15 cellular contexts compared by ENCODE assay signal in the genomic region with DNA sequence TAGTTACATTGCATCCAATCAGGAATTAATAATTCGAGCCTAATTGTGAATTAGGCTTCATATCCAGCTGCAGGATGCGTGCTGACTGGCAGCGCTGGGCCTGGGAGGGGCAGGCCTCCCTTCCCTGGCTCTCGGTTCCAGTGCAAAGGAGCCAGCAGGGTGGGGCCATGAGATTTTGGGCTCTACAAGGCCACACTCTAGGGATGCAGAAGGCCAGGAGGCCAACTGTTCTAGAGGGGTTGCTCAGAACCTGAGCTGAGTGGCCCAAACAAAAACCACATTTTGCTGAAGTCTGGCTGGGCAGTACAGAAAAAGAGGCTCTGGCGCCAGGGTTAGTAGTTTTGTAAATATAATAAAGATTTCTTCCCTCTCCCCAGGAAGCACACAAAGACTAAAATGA.
DNase-seq lines count a peak whose midpoint lies in the region; ATAC-seq and TF ChIP-seq lines count a peak whose summit lies in the region.
"Had no signal": no experiment of that assay in that cellular context is flagged by ENCODE, and none has a peak within 500 bp of the region (broad histone marks: within the 10 kb centered on the region; RNA-seq: fewer than 3 reads in every experiment).

No MANE protein-coding gene starts in this region.

- no peak overlapping the region for H2BK15ac ChIP-seq in mesenchymal stem cell (ENCODE audit: low read depth, poor library complexity, severe bottlenecking)

- H3K4me1 Mint-ChIP-seq in chondrocyte (ENCODE audit: low read depth): peaks cover 7% of the 10 kb centered on the region
- H3K4me1 Mint-ChIP-seq: CD4-positive, CD25-positive, alpha-beta regulatory T cell; H9 had no signal

- H2AK5ac ChIP-seq in mesenchymal stem cell (ENCODE audit: low read length, severe bottlenecking): no peak overlapping the region

- H3K23ac ChIP-seq in mesenchymal stem cell (ENCODE audit: low read length in 2 of 2): no peak overlapping the region

- peaks cover 4% of the 10 kb centered on the region for H3K4me1 ChIP-seq in mesenchymal stem cell (ENCODE audit: control insufficient read depth, insufficient read depth, low read depth, low read length)

- no peak overlapping the region for H3K18ac ChIP-seq in mesenchymal stem cell (ENCODE audit: low read depth in 1 of 2, low read length in 2 of 2)

- no peak overlapping the region for H3K4me3 ChIP-seq in mesenchymal stem cell (ENCODE audit: insufficient read depth in 1 of 2, low read depth in 1 of 2, low read length in 2 of 2)
- H3K4me3 ChIP-seq: BLaER1 treated with 17β-estradiol and CSF1 and Interleukin-3, amounts not matched to agents 10 nM and 100 nM; GM12878 had no signal

- no peaks in the 10 kb centered on the region for H3K9me3 ChIP-seq in mesenchymal stem cell (ENCODE audit: control insufficient read depth, low read length)
- H3K9me3 ChIP-seq: BLaER1 treated with 17β-estradiol and CSF1 and Interleukin-3, amounts not matched to agents 10 nM and 100 nM had no signal

- H3K27ac ChIP-seq in mesenchymal stem cell (ENCODE audit: low read length, poor library complexity, severe bottlenecking): no peak overlapping the region
- peak overlapping the region; percentile 56 for H3K27ac ChIP-seq in substantia nigra (ENCODE audit: low read depth, low read length, poor library complexity, severe bottlenecking)
- H3K27ac ChIP-seq: BLaER1 treated with 17β-estradiol and CSF1 and Interleukin-3, amounts not matched to agents 10 nM and 100 nM had no signal

- no peak overlapping the region for H2BK5ac ChIP-seq in mesenchymal stem cell (ENCODE audit: low read depth, low read length, poor library complexity, severe bottlenecking)

- H3K79me1 ChIP-seq in mesenchymal stem cell (replicated peaks; ENCODE audit: low read length, poor library complexity, severe bottlenecking): peaks cover 49% of the 10 kb centered on the region

- H3K36me3 Mint-ChIP-seq in chondrocyte (ENCODE audit: low read depth): peaks cover 52% of the 10 kb centered on the region

- ATAC-seq in Right ventricle myocardium inferior (peak; percentile 46), Right ventricle myocardium superior (ENCODE audit: poor library complexity) (no peak), GM18502 (IDR thresholded peaks at IDR 0.05; ENCODE audit: poor library complexity, unreplicated experiment) (no peak)
- ATAC-seq: GM12878 had no signal

- no peak for TF ChIP-seq CTCF in chondrocyte (IDR thresholded peaks at IDR 0.05)

- H4K91ac ChIP-seq in mesenchymal stem cell (ENCODE audit: low read length): no peak overlapping the region

- no peak overlapping the region for H3K27ac Mint-ChIP-seq in chondrocyte (ENCODE audit: unreplicated experiment)
- H3K27ac Mint-ChIP-seq: CD4-positive, CD25-positive, alpha-beta regulatory T cell; H9 had no signal

- H2BK120ac ChIP-seq in mesenchymal stem cell (ENCODE audit: low read depth, low read length): no peak overlapping the region

- peaks cover 61 to 94% of the 10 kb centered on the region in 2 experiments for H3K36me3 ChIP-seq in mesenchymal stem cell (ENCODE audit: control insufficient read depth in 1 of 2, insufficient read depth in 2 of 2, low read depth in 1 of 2, low read length in 2 of 2)

- DNase-seq in Right ventricle myocardium inferior (ENCODE audit: missing footprints) (no peak), Right ventricle myocardium superior (no peak), chondrocyte (ENCODE audit: low spot score) (peak; percentile 41), mesenchymal stem cell (no peak), substantia nigra (lab: John Stamatoyannopoulos, UW) (no peak), GDM1 (lab: John Stamatoyannopoulos, UW) (no peak)
- no peak for DNase-seq in activated naive CD4-positive, alpha-beta T cell treated with Interleukin-2 at 50 U/mL for 16 hours
- DNase-seq: ACHN; CD4-positive, CD25-positive, alpha-beta regulatory T cell; DMS53; GOT3; H9 had no signal

- H2AFZ ChIP-seq in mesenchymal stem cell (ENCODE audit: low read depth, low read length): no peak overlapping the region

- H3K14ac ChIP-seq in mesenchymal stem cell (ENCODE audit: low read length in 2 of 2): no peak overlapping the region

- no peak overlapping the region for H3K4me3 Mint-ChIP-seq in chondrocyte (ENCODE audit: unreplicated experiment)
- H3K4me3 Mint-ChIP-seq: CD4-positive, CD25-positive, alpha-beta regulatory T cell; H9 had no signal

- intact Hi-C loops in Right ventricle myocardium inferior (cut with DNase I): no loop called here
- intact Hi-C loops in Right ventricle myocardium superior (cut with DNase I): no loop called here

- no peak overlapping the region for H3K4ac ChIP-seq in mesenchymal stem cell (ENCODE audit: low read depth in 1 of 2, low read length in 2 of 2)

- no peak overlapping the region for H4K8ac ChIP-seq in mesenchymal stem cell (ENCODE audit: low read length)

- no peaks in the 10 kb centered on the region for H3K27me3 ChIP-seq in mesenchymal stem cell (ENCODE audit: control insufficient read depth in 1 of 2, insufficient read depth in 1 of 2, low read length in 2 of 2)
- H3K27me3 ChIP-seq: BLaER1 treated with 17β-estradiol and CSF1 and Interleukin-3, amounts not matched to agents 10 nM and 100 nM had no signal

- no peak overlapping the region for H2BK12ac ChIP-seq in mesenchymal stem cell (ENCODE audit: low read length in 2 of 2)

- H3K4me2 ChIP-seq in mesenchymal stem cell (ENCODE audit: low read length, poor library complexity, severe bottlenecking): no peak overlapping the region
- H3K4me2 ChIP-seq: BLaER1 treated with 17β-estradiol and CSF1 and Interleukin-3, amounts not matched to agents 10 nM and 100 nM had no signal

- H3K27me3 Mint-ChIP-seq in chondrocyte (ENCODE audit: low read depth): no peaks in the 10 kb centered on the region
- H3K27me3 Mint-ChIP-seq: CD4-positive, CD25-positive, alpha-beta regulatory T cell had no signal

- WGBS in mesenchymal stem cell: 100% methylated on average over 4 of the region's 5 CpGs

- H3K9me3 Mint-ChIP-seq in chondrocyte (ENCODE audit: low read depth): no peaks in the 10 kb centered on the region
- H3K9me3 Mint-ChIP-seq: CD4-positive, CD25-positive, alpha-beta regulatory T cell; H9 had no signal

- H3K9ac ChIP-seq in mesenchymal stem cell (ENCODE audit: low read length): peak overlapping the region; percentile 44
- H3K9ac ChIP-seq: BLaER1 treated with 17β-estradiol and CSF1 and Interleukin-3, amounts not matched to agents 10 nM and 100 nM had no signal
